ENCODE assay signal across 8 cellular contexts in the genomic region with DNA sequence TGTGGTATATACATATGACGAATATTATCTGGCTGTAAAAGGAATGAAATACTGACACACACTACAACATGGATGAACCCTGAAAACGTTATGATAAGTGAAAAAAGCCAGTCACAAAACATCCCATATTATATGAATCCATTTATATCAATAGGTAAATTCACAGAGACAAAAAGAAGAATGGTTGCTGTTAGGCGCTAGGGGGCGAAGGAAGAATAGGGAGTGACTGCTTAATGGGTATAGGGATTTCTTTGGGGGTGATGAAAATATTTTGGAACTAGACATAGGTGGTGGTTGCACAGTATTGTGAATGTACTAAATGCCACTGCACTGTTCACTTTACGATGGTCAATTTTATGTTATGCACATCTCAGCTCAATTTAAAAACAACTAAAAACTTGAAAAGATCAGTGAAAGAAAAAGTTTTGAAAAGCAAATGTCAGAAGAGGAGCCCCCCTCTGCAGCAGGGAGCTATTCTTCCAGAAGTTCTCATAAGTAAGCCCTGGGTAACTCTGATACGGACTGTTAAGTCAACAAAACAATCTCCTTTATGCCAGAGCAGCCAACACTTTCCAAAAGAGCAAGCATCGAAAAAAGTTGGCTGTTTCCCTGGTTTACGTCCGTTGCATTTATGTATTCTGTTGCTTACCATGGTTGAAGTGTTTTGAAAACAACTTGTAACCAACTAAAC.
DNase-seq lines count a peak whose midpoint lies in the region; ATAC-seq, FAIRE-seq and TF ChIP-seq lines count a peak whose summit lies in the region.
"Had no signal": no experiment of that assay in that cellular context is flagged by ENCODE, and none has a peak within 500 bp of the region (broad histone marks: within the 10 kb centered on the region; RNA-seq: fewer than 3 reads in every experiment).

No MANE protein-coding gene starts in this region.

- H3K27me3 ChIP-seq in SJCRH30 (no peaks in the 10 kb centered on the region), gastroesophageal sphincter (no peaks in the 10 kb centered on the region), stomach smooth muscle (ENCODE audit: control insufficient read depth in 1 of 2, insufficient read depth in 2 of 2, low read length in 2 of 2) (peaks cover 0 to 3% of the 10 kb centered on the region in 2 donors)

- TF ChIP-seq CTCF in gastroesophageal sphincter (IDR thresholded peaks at IDR 0.05) (no peak), kidney (IDR thresholded peaks at IDR 0.05; ENCODE audit: borderline replicate concordance, extremely low read depth, insufficient read depth) (no peak)

- H3K36me3 ChIP-seq in SJCRH30 (no peaks in the 10 kb centered on the region), gastroesophageal sphincter (no peaks in the 10 kb centered on the region), stomach smooth muscle (ENCODE audit: control insufficient read depth in 2 of 2, insufficient read depth in 2 of 2, low read length in 2 of 2) (no peaks in the 10 kb centered on the region), kidney (ENCODE audit: control insufficient read depth in 1 of 2, insufficient read depth in 2 of 2, low read length in 2 of 2) (no peaks in the 10 kb centered on the region)

- H3K27ac ChIP-seq in SJCRH30 = peak overlapping the region; percentile 78
- H3K27ac ChIP-seq in gastroesophageal sphincter = peak overlapping the region in 3 of 4 donors; percentile 34 to 66 (median 43)
- peak overlapping the region; percentile 55 for H3K27ac ChIP-seq in stomach smooth muscle (ENCODE audit: low read length)
- H3K27ac ChIP-seq in kidney (ENCODE audit: low read depth in 2 of 2, low read length in 2 of 2) = peak overlapping the region in 1 of 2 donors; percentile 7

- 37 to 40% methylated on average over 8 to 9 of the region's 9 CpGs for WGBS in gastroesophageal sphincter (ENCODE audit: low coverage in 1 of 2), 2 donors

- H3K9ac ChIP-seq in stomach smooth muscle (ENCODE audit: low read length in 2 of 2) (peak overlapping the region in 1 of 2 donors; percentile 30), kidney (ENCODE audit: low read length in 2 of 2) (no peak overlapping the region)

- no peak for TF ChIP-seq EP300 in gastroesophageal sphincter (IDR thresholded peaks at IDR 0.05)

- no peaks in the 10 kb centered on the region for H3K9me3 ChIP-seq in SJCRH30 (replicated peaks)
- H3K9me3 ChIP-seq in gastroesophageal sphincter = no peaks in the 10 kb centered on the region
- no peaks in the 10 kb centered on the region for H3K9me3 ChIP-seq in stomach smooth muscle (ENCODE audit: control insufficient read depth in 2 of 2, low read length in 2 of 2)
- H3K9me3 ChIP-seq in kidney (ENCODE audit: control insufficient read depth in 1 of 2, low read length in 2 of 2) = no peaks in the 10 kb centered on the region

- H3K4me1 ChIP-seq in SJCRH30 (peaks cover 79% of the 10 kb centered on the region), gastroesophageal sphincter (peaks cover 0 to 25% (median 0%) of the 10 kb centered on the region in 3 donors), stomach smooth muscle (ENCODE audit: control insufficient read depth, insufficient read depth, low read length) (peaks cover 7% of the 10 kb centered on the region), kidney (ENCODE audit: control insufficient read depth in 1 of 2, insufficient read depth in 1 of 2, low read depth in 1 of 2, low read length in 2 of 2) (no peaks in the 10 kb centered on the region)

- FAIRE-seq in GM19239 (lab: Jason Lieb, UNC) (peak; percentile 82), kidney (lab: Jason Lieb, UNC) (no peak)

- ATAC-seq in gastroesophageal sphincter = no peak

- H3K4me3 ChIP-seq in SJCRH30 (peak overlapping the region; percentile 10; the same call in 1 of the 2 replicates), gastroesophageal sphincter (no peak overlapping the region), stomach smooth muscle (ENCODE audit: low read length in 2 of 2) (peak overlapping the region; percentile 43 to 44), kidney (ENCODE audit: low read length in 2 of 2) (no peak overlapping the region)

- intact Hi-C loops in kidney (cut with DNase I) = no loop called here

- no peak for DNase-seq in GM19239 (ENCODE audit: insufficient read length, low spot score)
- no peak for DNase-seq in SJCRH30
- no peak for DNase-seq in NCI-H187 (lab: John Stamatoyannopoulos, UW)
- DNase-seq in kidney = no peak
- DNase-seq in NCI-H2029 (lab: John Stamatoyannopoulos, UW) = no peak
- DNase-seq: SHP77 treated with DMSO at 0.1 percent for 48 hours had no signal

- TF ChIP-seq POLR2A in gastroesophageal sphincter (IDR thresholded peaks at IDR 0.05) = no peak

Comparison
In these comparisons a context has a peak if more than half of its experiments do, and no peak if none do; other contexts are left out.
1. H3K4me3 ChIP-seq: peak in SJCRH30 (single experiment) and stomach smooth muscle (2 of 2); none in gastroesophageal sphincter (0 of 2) and kidney (0 of 2).